In genomic region chr21:7917729-7918128, GRCh38 we compare ENCODE assay signal across 18 cellular contexts.
"Had no signal": no experiment of that assay in that cellular context is flagged by ENCODE, and none has a peak within 500 bp of the region (broad histone marks: within the 10 kb centered on the region; RNA-seq: fewer than 3 reads in every experiment).

No MANE protein-coding gene starts in this region.

- H3K27ac ChIP-seq: brain microvascular endothelial cell, colonic mucosa, pancreas, tibial nerve had no signal

- H3K4me3 ChIP-seq: colonic mucosa, pancreas, tibial nerve had no signal

- H3K4me1 ChIP-seq: colonic mucosa, pancreas, tibial nerve had no signal

- FAIRE-seq: frontal cortex, pancreas had no signal

- DNase-seq: activated CD4-positive, alpha-beta T cell treated with anti-CD3 and anti-CD28 coated beads, Interleukin-2, amount 10 ng/mL, durations not matched to agents 24 days and 14 days; activated CD8-positive, alpha-beta T cell treated with anti-CD3 and anti-CD28 coated beads for 36 hours; activated naive CD4-positive, alpha-beta T cell treated with Interleukin-2 at 50 U/mL for 16 hours; activated naive CD8-positive, alpha-beta T cell treated with anti-CD3 and anti-CD28 coated beads, Interleukin-2, amount 10 ng/mL, durations not matched to agents 7 days and 5 days; activated T-cell treated with anti-CD3 and anti-CD28 coated beads, Interleukin-2, amount 50 U/mL, for 24 hours; brain microvascular endothelial cell; colonic mucosa; erythroblast; left ventricle myocardium superior; mesenchymal stem cell; naive thymus-derived CD8-positive, alpha-beta T cell; pancreas; stimulated activated CD4-positive, alpha-beta T cell treated with anti-CD3 and anti-CD28 coated beads, Interleukin-12 subunit alpha, Interleukin-12 subunit beta, amount 100 ng/mL, for 4 hours; stimulated activated CD4-positive, alpha-beta T cell treated with anti-CD3 and anti-CD28 coated beads, Interleukin-1b, Interleukin-23, amount 100 ng/mL, for 48 hours; stimulated activated naive CD4-positive, alpha-beta T cell treated with Interleukin-2 at 50 U/mL for 16 hours; T1000 had no signal

- ATAC-seq: activated CD8-positive, alpha-beta T cell treated with anti-CD3 and anti-CD28 coated beads for 36 hours; left ventricle myocardium superior; naive thymus-derived CD8-positive, alpha-beta T cell had no signal

- H3K36me3 ChIP-seq: brain microvascular endothelial cell, colonic mucosa, pancreas, tibial nerve had no signal

- H3K27me3 ChIP-seq: brain microvascular endothelial cell, colonic mucosa, pancreas, tibial nerve had no signal
